11 cellular contexts compared by ENCODE assay signal in genomic region chrX:25002658-25003015, GRCh38. TPM values are rescaled to one million over a fixed set of nuclear protein-coding genes. Genes with fewer than 3 reads are reported as not detected.
DNase-seq lines count a peak whose midpoint lies in the region; ATAC-seq and TF ChIP-seq lines count a peak whose summit lies in the region.
"Had no signal": no experiment of that assay in that cellular context is flagged by ENCODE, and none has a peak within 500 bp of the region (broad histone marks: within the 10 kb centered on the region; RNA-seq: fewer than 3 reads in every experiment).

No MANE protein-coding gene starts in this region.

- H3K4me1 Mint-ChIP-seq in WTC11 (peaks cover 48% of the 10 kb centered on the region), neural crest cell (peaks cover 37% of the 10 kb centered on the region)

- CTCF ChIA-PET in WTC11 (lab: Charles Lee): interaction anchor here (0.6 to 2.4 kb wide), 3 partner anchors 18 to 949 kb away, joined by 3 to 11 read pairs (median 4); no protein-coding TSS in a partner anchor

- no peak for TF ChIP-seq POLR2A in esophagus squamous epithelium (IDR thresholded peaks at IDR 0.05)

- 0 to 48% methylated on average over 1 to 10 of the region's 34 CpGs for WGBS in esophagus squamous epithelium, 2 donors

- no peaks in the 10 kb centered on the region for H3K36me3 ChIP-seq in esophagus squamous epithelium

- intact Hi-C loops in esophagus squamous epithelium (cut with DNase I): no loop called here

- ATAC-seq in WTC11: no peak

- H3K4me1 ChIP-seq in esophagus squamous epithelium: peaks cover 12 to 47% (median 13%) of the 10 kb centered on the region in 3 donors

- H3K9me3 ChIP-seq in esophagus squamous epithelium: no peaks in the 10 kb centered on the region

- DNase-seq in GM12865 (ENCODE audit: low read depth) (no peak), WTC11 (ENCODE audit: low spot score) (no peak), esophagus squamous epithelium (lab: John Stamatoyannopoulos, UW) (no peak), neural crest cell (ENCODE audit: low read depth, low spot score) (no peak), COLO829 (ENCODE audit: low spot score) (no peak), HUDEP-2 (lab: John Stamatoyannopoulos, UW; ENCODE audit: unreplicated experiment in 76 of 76) (no peak)
- DNase-seq in activated CD4-positive, CD25-positive, alpha-beta regulatory T cell treated with anti-CD3 and anti-CD28 coated beads, Interleukin-2, amount 50 U/mL, for 72 hours: no peak
- DNase-seq in activated effector memory CD4-positive, alpha-beta T cell treated with Interleukin-2 at 50 U/mL for 16 hours: no peak
- DNase-seq: NCI-H1417, NCI-H524 had no signal

- H3K27me3 ChIP-seq in esophagus squamous epithelium: peaks cover 0 to 63% (median 24%) of the 10 kb centered on the region in 4 donors

- no peak for TF ChIP-seq CTCF in GM12865 (IDR thresholded peaks at IDR 0.05; ENCODE audit: insufficient read depth, low read depth, low read length, missing control alignments)
- no peak for TF ChIP-seq CTCF in WTC11 (IDR thresholded peaks at IDR 0.05)
- TF ChIP-seq CTCF in esophagus squamous epithelium (IDR thresholded peaks at IDR 0.05): no peak
- no peak for TF ChIP-seq CTCF in neural crest cell (conservative IDR thresholded peaks at IDR 0.05)

- H3K36me3 Mint-ChIP-seq in WTC11: no peaks in the 10 kb centered on the region
- H3K36me3 Mint-ChIP-seq in neural crest cell (ENCODE audit: low read depth): peaks cover 8% of the 10 kb centered on the region

- POLR2A ChIA-PET in WTC11 (lab: Charles Lee): interaction anchor here (1.1 kb wide), 1 partner anchor 13 kb away, joined by 4 read pairs; the partner anchor contains the start of gene ARX

- peaks cover 94% of the 10 kb centered on the region for H3K27me3 Mint-ChIP-seq in WTC11 (ENCODE audit: low read depth)
- H3K27me3 Mint-ChIP-seq in neural crest cell (ENCODE audit: low read depth): peaks cover 88% of the 10 kb centered on the region

- no peak overlapping the region for H3K27ac ChIP-seq in esophagus squamous epithelium
- H3K27ac ChIP-seq: RWPE1 had no signal

- no peaks in the 10 kb centered on the region for H3K9me3 Mint-ChIP-seq in WTC11
- H3K9me3 Mint-ChIP-seq in neural crest cell: no peaks in the 10 kb centered on the region

- H3K27ac Mint-ChIP-seq in WTC11 (no peak overlapping the region), neural crest cell (ENCODE audit: unreplicated experiment) (no peak overlapping the region)

- H3K4me3 ChIP-seq in GM12865 (ENCODE audit: low read depth, low read length) (peak overlapping the region; percentile 40), esophagus squamous epithelium (peak overlapping the region in 3 of 4 donors; percentile 14 to 50 (median 27))

- H3K4me3 Mint-ChIP-seq in WTC11 (peak overlapping the region; percentile 80), neural crest cell (peak overlapping the region; percentile 82)

TF ChIP-seq in WTC11, 78 proteins besides CTCF, POLR2A, EP300 and RAD21:
- TF ChIP-seq E2F4 (CRISPR knock-in tag; IDR thresholded peaks at IDR 0.05; ENCODE audit: borderline replicate concordance, low read depth): no peak
- no peak for TF ChIP-seq MYBL2 (CRISPR knock-in tag; IDR thresholded peaks at IDR 0.05)
- no peak for TF ChIP-seq PRDM15 (CRISPR knock-in tag; IDR thresholded peaks at IDR 0.05)
- TF ChIP-seq SMAD4 (CRISPR knock-in tag; IDR thresholded peaks at IDR 0.05): no peak

RNA-seq across cellular contexts. Expression of gene ARX, which starts 13.1 kb away (rescaled TPM):
- total RNA-seq in WTC11 (2021): 0.07 TPM in 1 of 3 replicates, not detected in the others
- not detected for total RNA-seq in esophagus squamous epithelium
- total RNA-seq in neural crest cell: 0.16 and 0.20 TPM in 2 replicates
